In genomic region chr1:4761324-4761723, GRCh38 we compare ENCODE assay signal across 30 cellular contexts.
"Had no signal": no experiment of that assay in that cellular context is flagged by ENCODE, and none has a peak within 500 bp of the region (broad histone marks: within the 10 kb centered on the region; RNA-seq: fewer than 3 reads in every experiment).

No MANE protein-coding gene starts in this region.

- ATAC-seq: activated naive CD4-positive, alpha-beta T cell treated with anti-CD3 and anti-CD28 coated beads, Interleukin-2, amount 50 U/mL, for 72 hours; activated naive CD8-positive, alpha-beta T cell treated with anti-CD3 and anti-CD28 coated beads, Interleukin-2, amount 50 U/mL, for 24 hours; activated T-cell treated with anti-CD3 and anti-CD28 coated beads, Interleukin-2, amount 50 U/mL, for 4 hours; activated T-cell treated with anti-CD3 and anti-CD28 coated beads, Interleukin-2, amount 50 U/mL, for 72 hours; activated T-helper 17 cell treated with anti-CD3 and anti-CD28 coated beads, Interleukin-2, amount 50 U/mL, for 72 hours had no signal

- H3K4me1 ChIP-seq: adrenal gland, ascending aorta, breast epithelium had no signal

- H3K4me3 ChIP-seq: adrenal gland, ascending aorta, breast epithelium, cardiac muscle cell had no signal

- H3K9me3 ChIP-seq: adrenal gland, ascending aorta had no signal

- H3K27ac ChIP-seq: adrenal gland, ascending aorta, brain microvascular endothelial cell, breast epithelium, cardiac muscle cell had no signal

- H3K27me3 ChIP-seq: adrenal gland, ascending aorta, brain microvascular endothelial cell, breast epithelium, cardiac muscle cell had no signal

- H3K36me3 ChIP-seq: adrenal gland, ascending aorta, brain microvascular endothelial cell, breast epithelium, cardiac muscle cell had no signal

- DNase-seq: activated effector memory CD4-positive, alpha-beta T cell treated with anti-CD3 and anti-CD28 coated beads, Interleukin-2, amount 50 U/mL, for 16 hours; activated effector memory CD4-positive, alpha-beta T cell treated with Interleukin-2 at 50 U/mL for 16 hours; activated gamma-delta T cell; activated gamma-delta T cell treated with Interleukin-2 at 50 U/mL for 16 hours; activated naive CD4-positive, alpha-beta T cell; activated naive CD4-positive, alpha-beta T cell treated with anti-CD3 and anti-CD28 coated beads for 36 hours; activated naive CD4-positive, alpha-beta T cell treated with anti-CD3 and anti-CD28 coated beads, Interleukin-2, amount 10 ng/mL, durations not matched to agents 7 days and 5 days; activated naive CD4-positive, alpha-beta T cell treated with anti-CD3 and anti-CD28 coated beads, Interleukin-2, amount 50 U/mL, for 16 hours; activated naive CD4-positive, alpha-beta T cell treated with Interleukin-2 at 50 U/mL for 16 hours; activated naive CD8-positive, alpha-beta T cell treated with anti-CD3 and anti-CD28 coated beads for 36 hours; activated naive CD8-positive, alpha-beta T cell treated with anti-CD3 and anti-CD28 coated beads, Interleukin-2, amount 10 ng/mL, durations not matched to agents 7 days and 5 days; activated naive CD8-positive, alpha-beta T cell treated with anti-CD3 and anti-CD28 coated beads, Interleukin-2, amount 50 U/mL, for 24 hours; activated T-cell treated with anti-CD3 and anti-CD28 coated beads for 4 hours; activated T-cell treated with anti-CD3 and anti-CD28 coated beads, Interleukin-2, amount 50 U/mL, for 1 hour; activated T-cell treated with anti-CD3 and anti-CD28 coated beads, Interleukin-2, amount 50 U/mL, for 24 hours; activated T-cell treated with anti-CD3 and anti-CD28 coated beads, Interleukin-2, amount 50 U/mL, for 4 hours; activated T-cell treated with anti-CD3 and anti-CD28 coated beads, Interleukin-2, amount 50 U/mL, for 48 hours; activated T-cell treated with anti-CD3 and anti-CD28 coated beads, Interleukin-2, amount 50 U/mL, for 72 hours; adrenal gland; amniotic stem cell; aorta; brain microvascular endothelial cell; caudate nucleus; central memory CD4-positive, alpha-beta T cell; cerebellar nuclear complex had no signal
